In genomic region chr1:67897270-67897949, GRCh38 we compare ENCODE assay signal across 16 cellular contexts.
DNase-seq lines count a peak whose midpoint lies in the region; ATAC-seq and TF ChIP-seq lines count a peak whose summit lies in the region.
"Had no signal": no experiment of that assay in that cellular context is flagged by ENCODE, and none has a peak within 500 bp of the region (broad histone marks: within the 10 kb centered on the region; RNA-seq: fewer than 3 reads in every experiment).

No MANE protein-coding gene starts in this region.

- H3K4me3 ChIP-seq in AG04449 (ENCODE audit: low read depth, low read length) (no peak overlapping the region), HEK293 (ENCODE audit: low read depth, low read length) (no peak overlapping the region), gastrocnemius medialis (no peak overlapping the region)
- H3K4me3 ChIP-seq: heart right ventricle, ovary had no signal

- no peaks in the 10 kb centered on the region; the same call in 1 of the 2 replicates for H3K27me3 Mint-ChIP-seq in WTC11 (ENCODE audit: low read depth)

- intact Hi-C loops in left colon (cut with DNase I, micrococcal nuclease) (no loop called here), gastrocnemius medialis (cut with DNase I; ENCODE audit: low total_unique reads) (no loop called here)

- H3K4me1 Mint-ChIP-seq in WTC11, result peaks cover 25% of the 10 kb centered on the region

- TF ChIP-seq POLR2A in gastrocnemius medialis (IDR thresholded peaks at IDR 0.05), result no peak

- H3K27ac ChIP-seq in HEK293 (ENCODE audit: extremely low read depth, low read depth, low read length), result no peak overlapping the region
- no peak overlapping the region for H3K27ac ChIP-seq in gastrocnemius medialis
- H3K27ac ChIP-seq: heart right ventricle, KMS-11, ovary had no signal

- TF ChIP-seq CTCF in AG04449 (IDR thresholded peaks at IDR 0.05; ENCODE audit: insufficient read depth, low read length, missing control alignments) (no peak), HEK293 (tag by site-specific recombination; IDR thresholded peaks at IDR 0.05) (no peak), WTC11 (IDR thresholded peaks at IDR 0.05) (no peak), gastrocnemius medialis (IDR thresholded peaks at IDR 0.05 in 4 of 5, conservative IDR thresholded peaks at IDR 0.05 in 1 of 5) (no peak)

- in situ Hi-C loops in gastrocnemius medialis (cut with MboI; ENCODE audit: low sequenced_read_pairs in 4 of 4), result no loop called here

- CTCF ChIA-PET in AG04449 (lab: Yijun Ruan, JAX), result no interaction called here
- CTCF ChIA-PET in HEK293 (lab: Yijun Ruan, JAX), result interaction anchor here (0.6 kb wide), 1 partner anchor 132 kb away, joined by 3 read pairs; no protein-coding TSS in a partner anchor
- CTCF ChIA-PET in WTC11 (lab: Charles Lee), result interaction anchor here (1.6 kb wide), 1 partner anchor 43 kb away, joined by 5 read pairs; no protein-coding TSS in a partner anchor

- H3K36me3 Mint-ChIP-seq in WTC11, result no peaks in the 10 kb centered on the region

- H3K27ac Mint-ChIP-seq in WTC11, result peak overlapping the region; percentile 31; the same call in 1 of the 2 replicates
- H3K27ac Mint-ChIP-seq: effector memory CD8-positive, alpha-beta T cell had no signal

- no peak overlapping the region for H3K4me3 Mint-ChIP-seq in WTC11
- H3K4me3 Mint-ChIP-seq: effector memory CD8-positive, alpha-beta T cell had no signal

- no peaks in the 10 kb centered on the region for H3K27me3 ChIP-seq in gastrocnemius medialis
- H3K27me3 ChIP-seq: heart right ventricle, ovary had no signal

- no peaks in the 10 kb centered on the region for H3K9me3 ChIP-seq in HEK293 (ENCODE audit: control insufficient read depth, insufficient read depth, low read depth, low read length)
- H3K9me3 ChIP-seq in gastrocnemius medialis, result no peaks in the 10 kb centered on the region
- H3K9me3 ChIP-seq: ovary had no signal

- ATAC-seq in WTC11 (no peak), left colon (peak; percentile 84), gastrocnemius medialis (no peak), GM21737 (IDR thresholded peaks at IDR 0.05; ENCODE audit: unreplicated experiment) (no peak), HG03378 (IDR thresholded peaks at IDR 0.05; ENCODE audit: unreplicated experiment) (no peak)
- ATAC-seq: effector memory CD8-positive, alpha-beta T cell; heart right ventricle had no signal

- H3K36me3 ChIP-seq in HEK293 (ENCODE audit: control insufficient read depth in 2 of 2, insufficient read depth in 1 of 2, low read length in 2 of 2), result no peaks in the 10 kb centered on the region
- no peaks in the 10 kb centered on the region for H3K36me3 ChIP-seq in gastrocnemius medialis
- H3K36me3 ChIP-seq: heart right ventricle, ovary had no signal

- POLR2A ChIA-PET in AG04449 (lab: Yijun Ruan, JAX), result no interaction called here
- POLR2A ChIA-PET in HEK293 (lab: Yijun Ruan, JAX), result no interaction called here
- POLR2A ChIA-PET in WTC11 (lab: Charles Lee), result no interaction called here

- H3K4me1 ChIP-seq in HEK293 (ENCODE audit: control insufficient read depth, insufficient read depth, low read length) (no peaks in the 10 kb centered on the region), gastrocnemius medialis (no peaks in the 10 kb centered on the region)

- H3K9me3 Mint-ChIP-seq in WTC11, result peaks cover 27% of the 10 kb centered on the region

- DNase-seq in AG04449 (ENCODE audit: low read depth, low spot score), result peak; percentile 21
- DNase-seq in WTC11 (ENCODE audit: low spot score), result no peak
- DNase-seq in left colon, result no peak
- DNase-seq in gastrocnemius medialis, result no peak
- DNase-seq in activated effector memory CD4-positive, alpha-beta T cell treated with Interleukin-2 at 50 U/mL for 16 hours, result no peak
- DNase-seq: activated CD4-positive, alpha-beta T cell treated with anti-CD3 and anti-CD28 coated beads for 4 hours; activated T-cell treated with anti-CD3 and anti-CD28 coated beads, Interleukin-2, amount 50 U/mL, for 48 hours; aorta; effector memory CD8-positive, alpha-beta T cell; heart right ventricle; NCI-H187 treated with DMSO at 0.1 percent for 48 hours; ovary had no signal

TF ChIP-seq in HEK293, 187 proteins besides CTCF, POLR2A, EP300 and RAD21:
- TF ChIP-seq ZNF335 (tag by site-specific recombination; conservative IDR thresholded peaks at IDR 0.05) (peak; percentile 42; the same call in 1 of the 2 replicates), SETDB1 (IDR thresholded peaks at IDR 0.05; ENCODE audit: insufficient read length, low read length) (no peak)

TF ChIP-seq in WTC11, 78 proteins besides CTCF, POLR2A, EP300 and RAD21 (continues in another document):
- TF ChIP-seq GTF2I (CRISPR knock-in tag; conservative IDR thresholded peaks at IDR 0.05) (no peak), CBFB (CRISPR knock-in tag; IDR thresholded peaks at IDR 0.05; ENCODE audit: low read depth) (no peak), SP1 (CRISPR knock-in tag; conservative IDR thresholded peaks at IDR 0.05) (no peak), MXD4 (CRISPR knock-in tag; IDR thresholded peaks at IDR 0.05; ENCODE audit: borderline replicate concordance) (no peak), TCF7 (CRISPR knock-in tag; IDR thresholded peaks at IDR 0.05; ENCODE audit: low read depth) (no peak), TEAD4 (CRISPR knock-in tag; IDR thresholded peaks at IDR 0.05) (no peak), E2F4 (CRISPR knock-in tag; IDR thresholded peaks at IDR 0.05; ENCODE audit: borderline replicate concordance, low read depth) (no peak), FOXP4 (CRISPR knock-in tag; IDR thresholded peaks at IDR 0.05) (no peak), SMAD4 (CRISPR knock-in tag; IDR thresholded peaks at IDR 0.05) (no peak), ZNF263 (CRISPR knock-in tag; IDR thresholded peaks at IDR 0.05; ENCODE audit: low read depth) (no peak)
- TF ChIP-seq, protein P1, sequence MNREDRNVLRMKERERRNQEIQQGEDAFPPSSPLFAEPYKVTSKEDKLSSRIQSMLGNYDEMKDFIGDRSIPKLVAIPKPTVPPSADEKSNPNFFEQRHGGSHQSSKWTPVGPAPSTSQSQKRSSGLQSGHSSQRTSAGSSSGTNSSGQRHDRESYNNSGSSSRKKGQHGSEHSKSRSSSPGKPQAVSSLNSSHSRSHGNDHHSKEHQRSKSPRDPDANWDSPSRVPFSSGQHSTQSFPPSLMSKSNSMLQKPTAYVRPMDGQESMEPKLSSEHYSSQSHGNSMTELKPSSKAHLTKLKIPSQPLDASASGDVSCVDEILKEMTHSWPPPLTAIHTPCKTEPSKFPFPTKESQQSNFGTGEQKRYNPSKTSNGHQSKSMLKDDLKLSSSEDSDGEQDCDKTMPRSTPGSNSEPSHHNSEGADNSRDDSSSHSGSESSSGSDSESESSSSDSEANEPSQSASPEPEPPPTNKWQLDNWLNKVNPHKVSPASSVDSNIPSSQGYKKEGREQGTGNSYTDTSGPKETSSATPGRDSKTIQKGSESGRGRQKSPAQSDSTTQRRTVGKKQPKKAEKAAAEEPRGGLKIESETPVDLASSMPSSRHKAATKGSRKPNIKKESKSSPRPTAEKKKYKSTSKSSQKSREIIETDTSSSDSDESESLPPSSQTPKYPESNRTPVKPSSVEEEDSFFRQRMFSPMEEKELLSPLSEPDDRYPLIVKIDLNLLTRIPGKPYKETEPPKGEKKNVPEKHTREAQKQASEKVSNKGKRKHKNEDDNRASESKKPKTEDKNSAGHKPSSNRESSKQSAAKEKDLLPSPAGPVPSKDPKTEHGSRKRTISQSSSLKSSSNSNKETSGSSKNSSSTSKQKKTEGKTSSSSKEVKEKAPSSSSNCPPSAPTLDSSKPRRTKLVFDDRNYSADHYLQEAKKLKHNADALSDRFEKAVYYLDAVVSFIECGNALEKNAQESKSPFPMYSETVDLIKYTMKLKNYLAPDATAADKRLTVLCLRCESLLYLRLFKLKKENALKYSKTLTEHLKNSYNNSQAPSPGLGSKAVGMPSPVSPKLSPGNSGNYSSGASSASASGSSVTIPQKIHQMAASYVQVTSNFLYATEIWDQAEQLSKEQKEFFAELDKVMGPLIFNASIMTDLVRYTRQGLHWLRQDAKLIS (CRISPR knock-in tag; IDR thresholded peaks at IDR 0.05; ENCODE audit: borderline replicate concordance), result no peak
- TF ChIP-seq, protein P2, sequence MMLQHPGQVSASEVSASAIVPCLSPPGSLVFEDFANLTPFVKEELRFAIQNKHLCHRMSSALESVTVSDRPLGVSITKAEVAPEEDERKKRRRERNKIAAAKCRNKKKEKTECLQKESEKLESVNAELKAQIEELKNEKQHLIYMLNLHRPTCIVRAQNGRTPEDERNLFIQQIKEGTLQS (CRISPR knock-in tag; conservative IDR thresholded peaks at IDR 0.05), result no peak
